Comparison of ENCODE assay signal across 1 cellular context in genomic region chr20:57718490-57719009, GRCh38.
A peak's percentile ranks its signal among the peaks of the same experiment; 100 is the strongest.
TF ChIP-seq lines count a peak whose summit lies in the region.

No MANE protein-coding gene starts in this region.

TF ChIP-seq in K562, 482 proteins besides CTCF, POLR2A, EP300 and RAD21 (continued from another document and continues in another):
- peak; percentile 27; the same call in 1 of the 2 replicates for TF ChIP-seq NKRF (IDR thresholded peaks at IDR 0.05; ENCODE audit: borderline replicate concordance)
- peak; percentile 89 for TF ChIP-seq FOXM1 (IDR thresholded peaks at IDR 0.05; ENCODE audit: low read depth)
- no peak for TF ChIP-seq FOXM1 (CRISPR knock-in tag; IDR thresholded peaks at IDR 0.05; ENCODE audit: low read depth)
- peak; percentile 98 to 99 for TF ChIP-seq MNT (conservative IDR thresholded peaks at IDR 0.05)
- peak; percentile 97 for TF ChIP-seq NEUROD1 (IDR thresholded peaks at IDR 0.05; ENCODE audit: borderline replicate concordance, low read depth, low read length, partially characterized antibody)
- TF ChIP-seq ZFP91 (CRISPR knock-in tag; IDR thresholded peaks at IDR 0.05) = peak; percentile 91
- TF ChIP-seq TOE1 (IDR thresholded peaks at IDR 0.05; ENCODE audit: borderline replicate concordance) = peak; percentile 91
- TF ChIP-seq TOE1 (CRISPR knock-in tag; IDR thresholded peaks at IDR 0.05; ENCODE audit: borderline replicate concordance, low read depth) = no peak
- TF ChIP-seq SP2 (IDR thresholded peaks at IDR 0.05; ENCODE audit: extremely low read depth, low read depth, low read length, poor library complexity, severe bottlenecking) = peak; percentile 75
- no peak for TF ChIP-seq ZNF436 (CRISPR knock-in tag; IDR thresholded peaks at IDR 0.05)
- TF ChIP-seq MGA (IDR thresholded peaks at IDR 0.05) = peak; percentile 92
- TF ChIP-seq PBX2 (CRISPR knock-in tag; IDR thresholded peaks at IDR 0.05; ENCODE audit: low read depth) = no peak
- peak; percentile 94 for TF ChIP-seq PBX2 (tag; conservative IDR thresholded peaks at IDR 0.05; ENCODE audit: low read depth)
- no peak for TF ChIP-seq POLR2B (IDR thresholded peaks at IDR 0.05; ENCODE audit: low read depth, partially characterized antibody)
- TF ChIP-seq JUND (IDR thresholded peaks at IDR 0.05; ENCODE audit: borderline replicate concordance, low read depth, low read length) = peak; percentile 84
- TF ChIP-seq JUND (tag; IDR thresholded peaks at IDR 0.05; ENCODE audit: borderline replicate concordance, low read depth, low read length) = peak; percentile 66; the same call in 1 of the 3 replicates
- peak; percentile 39; the same call in 1 of the 2 replicates for TF ChIP-seq ATF2 (CRISPR knock-in tag; IDR thresholded peaks at IDR 0.05)
- TF ChIP-seq NRF1 (conservative IDR thresholded peaks at IDR 0.05 in 1 of 2, IDR thresholded peaks at IDR 0.05 in 1 of 2) = peak; percentile 78 to 81
- no peak for TF ChIP-seq RNF219 (CRISPR knock-in tag; IDR thresholded peaks at IDR 0.05)
- peak; percentile 98 for TF ChIP-seq L3MBTL2 (IDR thresholded peaks at IDR 0.05)
- no peak for TF ChIP-seq EWSR1 (IDR thresholded peaks at IDR 0.05; ENCODE audit: borderline replicate concordance, low read depth, partially characterized antibody)
- TF ChIP-seq MBD2 (IDR thresholded peaks at IDR 0.05; ENCODE audit: borderline replicate concordance, low read depth) = peak; percentile 94
- TF ChIP-seq SMAD4 (CRISPR knock-in tag; conservative IDR thresholded peaks at IDR 0.05) = 0 out of 2 replicates have a peak, but pooled peaks have one; percentile 31
- peak; percentile 93 for TF ChIP-seq ATF3 (IDR thresholded peaks at IDR 0.05)
- no peak for TF ChIP-seq ATF3 (CRISPR knock-in tag; conservative IDR thresholded peaks at IDR 0.05)
- peak; percentile 48; the same call in 1 of the 2 replicates for TF ChIP-seq RAD51 (IDR thresholded peaks at IDR 0.05; ENCODE audit: borderline replicate concordance, low read depth)
- TF ChIP-seq CREM (IDR thresholded peaks at IDR 0.05; ENCODE audit: low read depth) = peak; percentile 94
- no peak for TF ChIP-seq NR1H2 (CRISPR knock-in tag; IDR thresholded peaks at IDR 0.05)
- TF ChIP-seq CREB1 (IDR thresholded peaks at IDR 0.05) = peak; percentile 83
- peak; percentile 84 for TF ChIP-seq CREB1 (CRISPR knock-in tag; IDR thresholded peaks at IDR 0.05)
